31 cellular contexts compared by ENCODE assay signal in the genomic region with DNA sequence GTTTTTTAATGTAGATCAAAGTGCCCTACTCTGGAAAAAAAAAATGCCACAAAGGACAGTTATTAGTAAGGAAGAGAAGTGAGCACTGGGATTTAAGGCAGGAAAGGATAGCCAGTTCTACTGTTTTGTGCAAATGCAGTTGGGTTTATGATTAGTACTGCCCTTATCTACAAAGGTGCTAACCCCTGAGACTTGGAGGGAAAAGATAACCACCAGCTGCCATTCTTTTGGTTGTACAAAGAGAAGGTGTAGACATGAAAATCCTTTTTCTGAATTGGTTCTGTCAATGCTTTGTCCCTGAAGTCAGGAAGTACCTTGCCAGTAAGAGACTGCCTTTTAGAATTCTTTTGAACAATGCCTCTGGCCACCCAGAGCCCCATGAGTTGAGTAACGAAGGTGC.
"Had no signal": no experiment of that assay in that cellular context is flagged by ENCODE, and none has a peak within 500 bp of the region (broad histone marks: within the 10 kb centered on the region; RNA-seq: fewer than 3 reads in every experiment).

No MANE protein-coding gene starts in this region.

- ATAC-seq: left colon; left lung; mucosa of descending colon; naive thymus-derived CD4-positive, alpha-beta T cell; natural killer cell treated with Interleukin-12 subunit alpha and Interleukin-12 subunit beta and Interleukin-15 and Interleukin-18, amount 100 ng/mL, for 72 hours; pancreas; right cardiac atrium; sciatic nerve; stimulated activated naive B cell treated with anti-CD40 and anti-IgM and Interleukin-4, amounts not matched to agents 10 μg/mL and 1 μg/mL and 100 μg/mL, for 72 hours; stimulated activated naive CD8-positive, alpha-beta T cell treated with anti-CD3 and anti-CD28 coated beads, Interleukin-15, Interleukin-2, amounts not matched to agents 100 U/mL and 50 U/mL, for 24 hours had no signal

- H3K36me3 ChIP-seq: left lung, pancreas, prostate gland, stomach, thyroid gland, transverse colon, upper lobe of left lung, vagina had no signal

- H3K27ac ChIP-seq: left lung, pancreas, prostate gland, skin epidermis, stomach, testis, thyroid gland, transverse colon, upper lobe of left lung, vagina had no signal

- H3K4me3 ChIP-seq: left lung, lung, mucosa of descending colon, pancreas, prostate gland, skin epidermis, stomach, testis, thyroid gland, transverse colon, upper lobe of left lung, vagina had no signal

- H3K9me3 ChIP-seq: left lung, mucosa of descending colon, pancreas, prostate gland, stomach, testis, thyroid gland, transverse colon, upper lobe of left lung, vagina had no signal

- H3K27me3 ChIP-seq: left lung, pancreas, stomach, testis, thyroid gland, transverse colon, upper lobe of left lung, vagina had no signal

- FAIRE-seq: islet of Langerhans, kidney, pancreas had no signal

- H3K4me1 ChIP-seq: left lung, prostate gland, stomach, testis, thyroid gland, upper lobe of left lung, vagina had no signal

- DNase-seq: hypothalamus; immature natural killer cell; kidney; left colon; left lung; midbrain; mucosa of descending colon; naive thymus-derived CD4-positive, alpha-beta T cell; nucleus accumbens; pancreas; posterior cingulate gyrus; retina; right cardiac atrium; stimulated activated CD4-positive, alpha-beta T cell treated with anti-CD3 and anti-CD28 coated beads, Interleukin-12 subunit alpha, Interleukin-12 subunit beta, amount 100 ng/mL, for 4 hours; stimulated activated CD4-positive, alpha-beta T cell treated with anti-CD3 and anti-CD28 coated beads, Interleukin-15, amount 100 ng/mL, for 24 hours; stimulated activated CD4-positive, alpha-beta T cell treated with anti-CD3 and anti-CD28 coated beads, Interleukin-2, amount 100 ng/mL, for 24 hours; stimulated activated CD4-positive, alpha-beta T cell treated with anti-CD3 and anti-CD28 coated beads, Interleukin-4, amount 100 ng/mL, for 1 hour; stimulated activated naive B cell treated with anti-CD40 and anti-IgM and Interleukin-4, amounts not matched to agents 10 μg/mL and 1 μg/mL and 100 μg/mL, for 72 hours; stimulated activated naive CD8-positive, alpha-beta T cell treated with anti-CD3 and anti-CD28 coated beads, Interleukin-15, Interleukin-2, amounts not matched to agents 100 U/mL and 50 U/mL, for 24 hours; stomach; testis; thyroid gland; transverse colon; upper lobe of left lung had no signal
